Comparison of ENCODE assay signal across 1 cellular context in the genomic region with DNA sequence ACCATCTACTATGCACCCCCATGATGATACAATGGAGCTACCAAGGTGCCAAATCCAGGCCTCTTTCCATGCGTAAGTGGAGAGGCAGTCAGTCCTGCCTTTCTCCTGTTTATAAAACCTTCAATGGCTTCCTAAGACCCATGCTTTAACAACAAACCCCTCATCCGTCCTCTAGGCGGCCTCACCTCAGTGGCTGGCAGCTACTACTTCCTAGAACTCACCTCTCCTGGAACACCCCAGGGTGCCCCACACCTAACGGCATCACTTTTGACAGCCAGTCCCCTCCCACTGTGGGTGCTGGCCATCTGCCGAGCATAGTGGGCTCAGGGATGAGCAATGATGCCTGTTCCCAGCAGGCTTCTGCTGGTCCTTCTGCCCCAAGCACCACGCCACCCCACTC.
TF ChIP-seq lines count a peak whose summit lies in the region.

No MANE protein-coding gene starts in this region.

TF ChIP-seq in HepG2, 621 proteins besides CTCF, POLR2A, EP300 and RAD21:
- TF ChIP-seq, protein P1, sequence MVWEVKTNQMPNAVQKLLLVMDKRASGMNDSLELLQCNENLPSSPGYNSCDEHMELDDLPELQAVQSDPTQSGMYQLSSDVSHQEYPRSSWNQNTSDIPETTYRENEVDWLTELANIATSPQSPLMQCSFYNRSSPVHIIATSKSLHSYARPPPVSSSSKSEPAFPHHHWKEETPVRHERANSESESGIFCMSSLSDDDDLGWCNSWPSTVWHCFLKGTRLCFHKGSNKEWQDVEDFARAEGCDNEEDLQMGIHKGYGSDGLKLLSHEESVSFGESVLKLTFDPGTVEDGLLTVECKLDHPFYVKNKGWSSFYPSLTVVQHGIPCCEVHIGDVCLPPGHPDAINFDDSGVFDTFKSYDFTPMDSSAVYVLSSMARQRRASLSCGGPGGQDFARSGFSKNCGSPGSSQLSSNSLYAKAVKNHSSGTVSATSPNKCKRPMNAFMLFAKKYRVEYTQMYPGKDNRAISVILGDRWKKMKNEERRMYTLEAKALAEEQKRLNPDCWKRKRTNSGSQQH (CRISPR knock-in tag; IDR thresholded peaks at IDR 0.05; ENCODE audit: low read depth): no peak
- no peak for TF ChIP-seq ZFP90 (CRISPR knock-in tag; IDR thresholded peaks at IDR 0.05; ENCODE audit: borderline replicate concordance)
- no peak for TF ChIP-seq NFYC (CRISPR knock-in tag; IDR thresholded peaks at IDR 0.05)
- no peak for TF ChIP-seq KMT2A (CRISPR knock-in tag; IDR thresholded peaks at IDR 0.05)
TF ChIP-seq in HepG2: peak in this region for 0.
